In the genomic region with DNA sequence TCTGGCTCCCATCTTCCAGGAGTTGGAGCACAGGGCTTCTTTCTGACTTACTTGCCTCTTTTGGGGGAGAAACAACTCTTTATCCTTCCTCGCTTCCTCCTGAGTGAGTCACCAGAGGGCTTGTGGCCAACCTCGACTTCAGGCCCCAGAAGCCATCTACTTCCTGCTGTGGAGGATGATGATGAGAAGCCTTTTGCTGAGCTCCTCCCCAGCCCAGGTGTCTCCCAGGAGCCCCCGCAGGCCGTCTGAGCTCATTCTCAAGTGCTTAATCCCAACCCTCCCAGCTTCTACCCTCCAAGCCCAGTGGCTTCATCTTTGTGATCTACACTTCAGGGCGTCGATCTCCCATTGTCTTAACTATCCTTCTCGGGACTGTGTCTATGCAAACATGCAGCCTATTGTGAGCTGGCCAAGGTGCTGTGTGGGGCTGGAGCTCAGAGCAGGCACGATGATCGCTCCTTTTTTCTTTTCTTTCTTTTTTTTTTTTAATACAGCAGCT, we compare ENCODE assay signal across 8 cellular contexts. TPM values are rescaled to one million over a fixed set of nuclear protein-coding genes. Genes with fewer than 3 reads are reported as not detected.
A peak's percentile ranks its signal among the peaks of the same experiment; 100 is the strongest.
DNase-seq lines count a peak whose midpoint lies in the region; ATAC-seq, FAIRE-seq and TF ChIP-seq lines count a peak whose summit lies in the region.

No MANE protein-coding gene starts in this region.

- BruUV-seq in HepG2 (replicated peaks; lab: Mats Ljungman, UMichigan), result no TSS peak

- H3K9ac ChIP-seq in MM.1S (ENCODE audit: low read length) (no peak overlapping the region), HepG2 (ENCODE audit: insufficient read depth, low read depth, low read length) (no peak overlapping the region)

- CTCF ChIA-PET in HepG2 (lab: Yijun Ruan, JAX; ENCODE audit: low intra/inter-chr PET ratio, low total read pairs), result no interaction called here

- no peaks in the 10 kb centered on the region for H3F3A ChIP-seq in MM.1S (ENCODE audit: insufficient read depth, low read length)

- in situ Hi-C loops in HepG2 (cut with HindIII; ENCODE audit: extremely low pct_ligation_motif_present, low pct_unique_long_range_greater_than_20kb), result no loop called here

- H3K27me3 ChIP-seq in H7 (ENCODE audit: control insufficient read depth, insufficient read depth, low read length), result no peaks in the 10 kb centered on the region
- H3K27me3 ChIP-seq in MM.1S (replicated peaks; ENCODE audit: insufficient read depth, low read length), result no peaks in the 10 kb centered on the region
- H3K27me3 ChIP-seq in stomach, result no peaks in the 10 kb centered on the region
- H3K27me3 ChIP-seq in HepG2 (ENCODE audit: control insufficient read depth in 1 of 2, insufficient read depth in 2 of 2, low read length in 2 of 2), result peaks cover 9 to 62% of the 10 kb centered on the region in 2 experiments; a peak in 4 of 5 replicates

- 59 to 72% (median 69%) methylated on average over 9 of the region's 9 CpGs for WGBS in stomach, 5 donors
- WGBS in HepG2 (ENCODE audit: low lambda C conversion rate), result 25% methylated on average over 9 of the region's 9 CpGs

- no peaks in the 10 kb centered on the region for H3K79me2 ChIP-seq in MM.1S (ENCODE audit: low read length)
- no peaks in the 10 kb centered on the region for H3K79me2 ChIP-seq in HepG2 (ENCODE audit: insufficient read depth, low read length)

- H3K9me2 ChIP-seq in MM.1S (replicated peaks; ENCODE audit: insufficient read depth, low read length), result no peaks in the 10 kb centered on the region

- intact Hi-C loops in stomach (cut with DNase I; ENCODE audit: low total_unique reads) (no loop called here), HepG2 (cut with micrococcal nuclease; ENCODE audit: unreplicated experiment) (no loop called here)

- no peak for TF ChIP-seq CTCF in MM.1S (IDR thresholded peaks at IDR 0.05; ENCODE audit: low read length)
- TF ChIP-seq CTCF in stomach (IDR thresholded peaks at IDR 0.05), result no peak
- TF ChIP-seq CTCF in HepG2 (CRISPR knock-in tag; IDR thresholded peaks at IDR 0.05), result no peak

- peak overlapping the region; percentile 78 for H3K27ac ChIP-seq in angular gyrus (ENCODE audit: low read depth, low read length)
- no peak overlapping the region for H3K27ac ChIP-seq in MM.1S (ENCODE audit: low read length)
- peak overlapping the region in 1 of 5 donors; percentile 23 for H3K27ac ChIP-seq in stomach
- H3K27ac ChIP-seq in HepG2 (ENCODE audit: extremely low read length, insufficient read depth, low read length), result no peak overlapping the region

- TF ChIP-seq EP300 in stomach (IDR thresholded peaks at IDR 0.05), result no peak
- no peak for TF ChIP-seq EP300 in HepG2 (IDR thresholded peaks at IDR 0.05; ENCODE audit: low read depth in 2 of 2, low read length in 2 of 2)
- no peak for TF ChIP-seq EP300 in HepG2 (CRISPR knock-in tag; IDR thresholded peaks at IDR 0.05; ENCODE audit: borderline replicate concordance)

- DNase-seq in H7 (peak; percentile 77), SKM-1 (lab: John Stamatoyannopoulos, UW; ENCODE audit: unreplicated experiment) (peak; percentile 5), MM.1S (no peak), stomach (no peak), HepG2 (ENCODE audit: low spot score) (no peak)
- peak; percentile 36 to 43 for DNase-seq in stimulated activated CD4-positive, alpha-beta T cell treated with anti-CD3 and anti-CD28 coated beads, Interleukin-15, amount 100 ng/mL, for 48 hours (ENCODE audit: low read depth in 2 of 2)

- H3K4me3 ChIP-seq in H7 (ENCODE audit: insufficient read depth, low read depth, low read length) (no peak overlapping the region), MM.1S (ENCODE audit: low read length) (no peak overlapping the region), stomach (no peak overlapping the region), HepG2 (replicated peaks in 1 of 3; ENCODE audit: insufficient read depth in 1 of 3, low read depth in 2 of 3, low read length in 3 of 3) (no peak overlapping the region)

- no peak for TF ChIP-seq RAD21 in HepG2 (CRISPR knock-in tag; IDR thresholded peaks at IDR 0.05)

- no peaks in the 10 kb centered on the region for H4K20me1 ChIP-seq in MM.1S (ENCODE audit: insufficient read depth, low read length)
- H4K20me1 ChIP-seq in HepG2 (ENCODE audit: insufficient read depth, low read length), result no peaks in the 10 kb centered on the region

- POLR2A ChIA-PET in HepG2 (lab: Yijun Ruan, JAX), result no interaction called here

- H3K9me3 ChIP-seq in MM.1S (replicated peaks; ENCODE audit: insufficient read depth, low read length), result no peaks in the 10 kb centered on the region
- no peaks in the 10 kb centered on the region for H3K9me3 ChIP-seq in stomach
- no peaks in the 10 kb centered on the region for H3K9me3 ChIP-seq in HepG2 (ENCODE audit: low read length)

- H3K4me2 ChIP-seq in MM.1S (ENCODE audit: low read depth, low read length) (no peak overlapping the region), HepG2 (ENCODE audit: low read depth, low read length) (no peak overlapping the region)

- FAIRE-seq in HepG2 (lab: Jason Lieb, UNC), result no peak

- ATAC-seq in GM21825 (IDR thresholded peaks at IDR 0.05; ENCODE audit: unreplicated experiment) (no peak), HepG2 (no peak)

- H3K4me1 ChIP-seq in MM.1S (ENCODE audit: low read length) (no peaks in the 10 kb centered on the region), stomach (peaks cover 0 to 14% (median 0%) of the 10 kb centered on the region in 4 donors), HepG2 (ENCODE audit: insufficient read depth, low read length) (no peaks in the 10 kb centered on the region)

- TF ChIP-seq POLR2A in stomach (IDR thresholded peaks at IDR 0.05) (no peak), HepG2 (IDR thresholded peaks at IDR 0.05; ENCODE audit: insufficient read depth in 1 of 2, low read depth in 2 of 2, low read length in 2 of 2) (no peak)

- H2AFZ ChIP-seq in MM.1S (ENCODE audit: low read length) (no peak overlapping the region), HepG2 (ENCODE audit: low read length) (no peak overlapping the region)

- H3K36me3 ChIP-seq in H7 (replicated peaks; ENCODE audit: control insufficient read depth, insufficient read depth, low read length) (no peaks in the 10 kb centered on the region), MM.1S (replicated peaks; ENCODE audit: insufficient read depth, low read length) (no peaks in the 10 kb centered on the region), stomach (peaks cover 0 to 78% (median 60%) of the 10 kb centered on the region in 4 donors), HepG2 (replicated peaks in 1 of 2; ENCODE audit: control insufficient read depth in 1 of 2, insufficient read depth in 2 of 2, low read length in 2 of 2) (no peaks in the 10 kb centered on the region)

RNA-seq across cellular contexts. Expression of a gene that starts 27.9 kb away (rescaled TPM):
- total RNA-seq in H7 (2014; rRNA removed; shearing (Covaris generic)), result 1.1 and 1.9 TPM in 2 replicates
- total RNA-seq in stomach (10 to 100 TPM; 33.3 to 90.9 (median 68.3) TPM), HepG2 (2016; rRNA removed; fragmentation: Illumina TruSeq; extraction: Trizol) (0.87 and 1.2 TPM in 2 replicates)
- polyA plus RNA-seq in stomach (100 to 1,000 TPM in 1 of 3 donors, 10 to 100 TPM in 2; 38.4 to 297 (median 52.8) TPM), HepG2 (2011; rRNA removed) (2.4 and 2.9 TPM in 2 replicates)
- total RNA-seq in HepG2 (2016; cell fraction: cytosol; rRNA removed; fragmentation: Illumina TruSeq; extraction: Trizol; ENCODE audit: low read depth), result 0.79 and 0.91 TPM in 2 replicates
- 0.89 and 1.1 TPM in 2 replicates for total RNA-seq in HepG2 (2016; cell fraction: insoluble cytoplasmic fraction; rRNA removed; fragmentation: Illumina TruSeq; extraction: Trizol)
- 0.48 and 0.93 TPM in 2 replicates for total RNA-seq in HepG2 (2016; cell fraction: membrane; rRNA removed; fragmentation: Illumina TruSeq; extraction: Trizol)
- 0.66 and 0.81 TPM in 2 replicates for total RNA-seq in HepG2 (2016; cell fraction: nucleus; rRNA removed; fragmentation: Illumina TruSeq; extraction: Trizol)
- 2.5 and 3.1 TPM in 2 replicates for polyA plus RNA-seq in HepG2 (2011; cell fraction: cytosol; rRNA removed)
- 6.1 and 6.2 TPM in 2 replicates for polyA plus RNA-seq in HepG2 (2011; cell fraction: nucleus; rRNA removed)
- polyA plus RNA-seq in HepG2 (2012), result 2.1 and 4.3 TPM in 2 replicates
- 0.62 and 0.94 TPM in 2 replicates for polyA plus RNA-seq in HepG2 (2016; cell fraction: cytosol; fragmentation: Illumina TruSeq; extraction: Trizol; ENCODE audit: low read depth)
- 0.67 and 0.96 TPM in 2 replicates for polyA plus RNA-seq in HepG2 (2016; cell fraction: insoluble cytoplasmic fraction; fragmentation: Illumina TruSeq; extraction: Trizol; ENCODE audit: low read depth)
- polyA plus RNA-seq in HepG2 (2016; cell fraction: membrane; fragmentation: Illumina TruSeq; extraction: Trizol; ENCODE audit: low read depth), result 0.65 and 0.68 TPM in 2 replicates
- 1.5 and 1.6 TPM in 2 replicates for polyA plus RNA-seq in HepG2 (2016; cell fraction: nucleus; fragmentation: Illumina TruSeq; extraction: Trizol; ENCODE audit: insufficient read depth, low read depth)
- polyA minus RNA-seq in HepG2 (2011; rRNA and poly(A)+ RNA removed; ENCODE audit: low replicate concordance), result 0.42 and 0.92 TPM in 2 replicates
- polyA minus RNA-seq in HepG2 (2011; cell fraction: cytosol; rRNA and poly(A)+ RNA removed), result 0.62 and 0.89 TPM in 2 replicates
- polyA minus RNA-seq in HepG2 (2011; cell fraction: nucleus; rRNA and poly(A)+ RNA removed), result 0.37 and 0.64 TPM in 2 replicates

RNA-seq across cellular contexts. Expression of a gene that starts 35.0 kb away (rescaled TPM):
- total RNA-seq in H7 (2014; rRNA removed; shearing (Covaris generic)), result 2.6 and 4.0 TPM in 2 replicates
- total RNA-seq in stomach, result 10 to 100 TPM in 1 of 5 donors, 1 to 10 TPM in 4; 1.8 to 15.6 (median 8.0) TPM
- 1 to 10 TPM; 1.8 to 4.2 (median 3.6) TPM for polyA plus RNA-seq in stomach
- 0.09 TPM in 1 of 2 replicates, not detected in the other for total RNA-seq in HepG2 (2016; rRNA removed; fragmentation: Illumina TruSeq; extraction: Trizol)
- total RNA-seq in HepG2 (2016; cell fraction: cytosol; rRNA removed; fragmentation: Illumina TruSeq; extraction: Trizol; ENCODE audit: low read depth), result not detected in 2 replicates
- 0.04 TPM in 1 of 2 replicates, not detected in the other for total RNA-seq in HepG2 (2016; cell fraction: insoluble cytoplasmic fraction; rRNA removed; fragmentation: Illumina TruSeq; extraction: Trizol)
- 0.03 TPM in 1 of 2 replicates, not detected in the other for total RNA-seq in HepG2 (2016; cell fraction: membrane; rRNA removed; fragmentation: Illumina TruSeq; extraction: Trizol)
- 0.06 TPM in 2 replicates for total RNA-seq in HepG2 (2016; cell fraction: nucleus; rRNA removed; fragmentation: Illumina TruSeq; extraction: Trizol)
- not detected in 2 replicates for polyA plus RNA-seq in HepG2 (2011; rRNA removed)
- polyA plus RNA-seq in HepG2 (2011; cell fraction: cytosol; rRNA removed), result not detected in 2 replicates
- polyA plus RNA-seq in HepG2 (2011; cell fraction: nucleus; rRNA removed), result 0.02 TPM in 1 of 2 replicates, not detected in the other
- not detected in 2 replicates for polyA plus RNA-seq in HepG2 (2012)
- not detected in 2 replicates for polyA plus RNA-seq in HepG2 (2016; cell fraction: cytosol; fragmentation: Illumina TruSeq; extraction: Trizol; ENCODE audit: low read depth)
- polyA plus RNA-seq in HepG2 (2016; cell fraction: insoluble cytoplasmic fraction; fragmentation: Illumina TruSeq; extraction: Trizol; ENCODE audit: low read depth), result not detected in 2 replicates
- polyA plus RNA-seq in HepG2 (2016; cell fraction: membrane; fragmentation: Illumina TruSeq; extraction: Trizol; ENCODE audit: low read depth), result not detected in 2 replicates
- polyA plus RNA-seq in HepG2 (2016; cell fraction: nucleus; fragmentation: Illumina TruSeq; extraction: Trizol; ENCODE audit: insufficient read depth, low read depth), result 0.12 TPM in 1 of 2 replicates, not detected in the other
- 0.02 and 0.10 TPM in 2 replicates for polyA minus RNA-seq in HepG2 (2011; rRNA and poly(A)+ RNA removed; ENCODE audit: low replicate concordance)
- polyA minus RNA-seq in HepG2 (2011; cell fraction: cytosol; rRNA and poly(A)+ RNA removed), result not detected in 2 replicates
- polyA minus RNA-seq in HepG2 (2011; cell fraction: nucleus; rRNA and poly(A)+ RNA removed), result not detected in 2 replicates

Comparison
In these comparisons a context has a peak if more than half of its experiments do, and no peak if none do; other contexts are left out.
1. DNase-seq: peak in H7 (single experiment), SKM-1 (single experiment) and stimulated activated CD4-positive, alpha-beta T cell treated with anti-CD3 and anti-CD28 coated beads, Interleukin-15, amount 100 ng/mL, for 48 hours (2 of 2); none in MM.1S (single experiment), stomach (single experiment) and HepG2 (single experiment).
2. RNA of a gene that starts 27.9 kb away (total RNA-seq): 33.3 to 90.9 TPM in stomach; 0.48 to 1.2 TPM in HepG2 and 1.1 to 1.9 TPM in H7; every median in the first group is over 10 times any median in the second.